22 cellular contexts compared by ENCODE assay signal in the genomic region with DNA sequence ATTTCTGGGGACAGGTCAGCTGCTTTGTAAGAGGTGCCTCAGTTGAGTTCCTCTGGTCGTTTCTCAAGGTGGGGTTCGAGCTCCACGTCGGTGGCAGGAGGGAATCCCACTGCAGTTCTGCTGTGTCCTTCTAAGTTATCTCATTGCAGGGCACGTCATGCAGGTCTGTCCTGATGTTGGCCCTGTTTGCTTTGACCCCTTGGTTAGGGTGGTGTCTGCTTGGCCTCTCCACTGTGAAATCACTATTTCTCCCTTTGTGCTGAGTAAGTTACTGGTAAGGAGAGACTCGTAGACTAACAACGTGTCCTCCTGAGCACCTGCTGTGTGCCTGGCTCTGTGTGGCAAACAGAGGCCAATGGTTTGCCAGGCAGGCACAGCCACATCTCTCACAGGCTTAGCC.
"Had no signal": no experiment of that assay in that cellular context is flagged by ENCODE, and none has a peak within 500 bp of the region (broad histone marks: within the 10 kb centered on the region; RNA-seq: fewer than 3 reads in every experiment).

No MANE protein-coding gene starts in this region.

- H3K4me3 ChIP-seq: K562, SJSA1 had no signal

- H3K9me3 Mint-ChIP-seq: IgD-negative memory B cell had no signal

- H3K4me2 ChIP-seq: KMS-11 had no signal

- DNase-seq: Kasumi-1, MM.1S, NCI-H1092 treated with DMSO at 0.1 percent for 48 hours, NCI-H1436, NCI-H187, NCI-H2029, NCI-H2081 treated with DMSO at 0.1 percent for 48 hours, NCI-H2171, NCI-H226, NCI-H446, NCI-H510A, NCI-H524 treated with DMSO at 0.1 percent for 48 hours, NCI-H69, NCI-H774, Right ventricle myocardium superior, RPMI8226, SIG-M5 had no signal

- H3K27me3 ChIP-seq: SJSA1 had no signal

- H3K36me3 ChIP-seq: SJSA1 had no signal

- H3K27ac ChIP-seq: HL-60, KMS-11, SJSA1 had no signal

- ATAC-seq: K562 had no signal

- H3K4me3 Mint-ChIP-seq: IgD-negative memory B cell had no signal

- H3K36me3 Mint-ChIP-seq: IgD-negative memory B cell had no signal

- H3K9ac ChIP-seq: KMS-11 had no signal

- H3K27ac Mint-ChIP-seq: IgD-negative memory B cell had no signal
